In the genomic region with DNA sequence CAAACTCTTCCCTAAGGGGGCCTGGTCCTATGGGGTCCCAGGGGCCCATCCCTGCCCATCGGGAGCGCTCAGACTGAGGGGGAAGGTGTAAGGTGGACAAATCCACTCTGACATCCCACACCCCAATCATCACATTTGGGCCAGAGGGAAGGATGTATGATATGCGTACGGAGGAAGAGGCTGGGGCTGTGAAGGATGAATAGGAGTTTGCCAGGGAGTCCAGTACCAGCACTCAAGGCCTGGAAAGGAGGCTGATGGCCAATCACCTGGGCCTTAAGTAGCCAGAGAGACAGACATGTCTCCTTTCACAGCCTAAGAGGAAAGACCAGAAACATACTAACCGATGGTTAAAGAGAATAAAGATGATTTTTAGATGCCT, we compare ENCODE assay signal across 27 cellular contexts. TPM values are rescaled to one million over a fixed set of nuclear protein-coding genes. Genes with fewer than 3 reads are reported as not detected.
DNase-seq lines count a peak whose midpoint lies in the region; ATAC-seq and TF ChIP-seq lines count a peak whose summit lies in the region.
"Had no signal": no experiment of that assay in that cellular context is flagged by ENCODE, and none has a peak within 500 bp of the region (broad histone marks: within the 10 kb centered on the region; RNA-seq: fewer than 3 reads in every experiment).

No MANE protein-coding gene starts in this region.

- H3K4me2 ChIP-seq in mammary epithelial cell (ENCODE audit: insufficient read depth, low read depth, low read length) (no peak overlapping the region), osteoblast (ENCODE audit: insufficient read depth, low read length) (no peak overlapping the region), Karpas-422 (ENCODE audit: low read depth, low read length, poor library complexity, severe bottlenecking) (no peak overlapping the region)
- H3K4me2 ChIP-seq: KMS-11 had no signal

- H3K36me3 ChIP-seq in mammary epithelial cell (ENCODE audit: insufficient read depth, low read length) (no peaks in the 10 kb centered on the region), breast epithelium (no peaks in the 10 kb centered on the region), osteoblast (ENCODE audit: insufficient read depth, low read length) (no peaks in the 10 kb centered on the region), Karpas-422 (ENCODE audit: insufficient read depth, low read length) (no peaks in the 10 kb centered on the region)
- H3K36me3 ChIP-seq in naive thymus-derived CD4-positive, alpha-beta T cell (ENCODE audit: control insufficient read depth in 2 of 3, insufficient read depth in 3 of 3, low read length in 3 of 3): no peaks in the 10 kb centered on the region
- H3K36me3 ChIP-seq: HAP-1, heart right ventricle, spleen, tibial artery had no signal

- no peaks in the 10 kb centered on the region for H3K9me3 Mint-ChIP-seq in MCF 10A (ENCODE audit: unreplicated experiment)
- H3K9me3 Mint-ChIP-seq in naive thymus-derived CD4-positive, alpha-beta T cell: no peaks in the 10 kb centered on the region
- H3K9me3 Mint-ChIP-seq: activated CD8-positive, alpha-beta T cell treated with anti-CD3 and anti-CD28 coated beads for 36 hours had no signal

- H2AFZ ChIP-seq in mammary epithelial cell (ENCODE audit: low read depth, low read length) (no peak overlapping the region), osteoblast (ENCODE audit: low read length) (no peak overlapping the region), Karpas-422 (ENCODE audit: low read length) (no peak overlapping the region)

- no peak overlapping the region for H3K4me3 Mint-ChIP-seq in MCF 10A (ENCODE audit: unreplicated experiment)
- peak overlapping the region in 6 of 10 donors; percentile 10 to 86 (median 46) for H3K4me3 Mint-ChIP-seq in naive thymus-derived CD4-positive, alpha-beta T cell
- H3K4me3 Mint-ChIP-seq: activated CD8-positive, alpha-beta T cell treated with anti-CD3 and anti-CD28 coated beads for 36 hours had no signal

- H3K4me3 ChIP-seq in mammary epithelial cell (replicated peaks in 1 of 3; ENCODE audit: insufficient read depth in 1 of 3, low read depth in 2 of 3, low read length in 3 of 3) (no peak overlapping the region), breast epithelium (peak overlapping the region in 2 of 3 donors; percentile 57 to 66), osteoblast (ENCODE audit: insufficient read depth, low read length) (no peak overlapping the region), Karpas-422 (ENCODE audit: low read length) (no peak overlapping the region)
- H3K4me3 ChIP-seq in naive thymus-derived CD4-positive, alpha-beta T cell (ENCODE audit: low read length): no peak overlapping the region
- H3K4me3 ChIP-seq: A549, HAP-1, heart right ventricle, tibial artery had no signal

- POLR2A ChIA-PET in MCF 10A (lab: Yijun Ruan, JAX): no interaction called here
- POLR2A ChIA-PET in naive thymus-derived CD4-positive, alpha-beta T cell (lab: Charles Lee): interaction anchor here (0.8 kb wide), 1 partner anchor 38 kb away, joined by 3 read pairs; no protein-coding TSS in a partner anchor

- no peaks in the 10 kb centered on the region for H3K27me3 ChIP-seq in mammary epithelial cell (ENCODE audit: insufficient read depth, low read length)
- peaks cover 3 to 24% of the 10 kb centered on the region in 2 donors for H3K27me3 ChIP-seq in breast epithelium
- H3K27me3 ChIP-seq in naive thymus-derived CD4-positive, alpha-beta T cell (ENCODE audit: control insufficient read depth in 2 of 2, insufficient read depth in 2 of 2, low read length in 2 of 2): peaks cover 0 to 3% of the 10 kb centered on the region in 2 donors
- H3K27me3 ChIP-seq in osteoblast (ENCODE audit: insufficient read depth, low read length): peaks cover 37% of the 10 kb centered on the region
- no peaks in the 10 kb centered on the region for H3K27me3 ChIP-seq in Karpas-422 (ENCODE audit: low read length)

- peaks cover 6% of the 10 kb centered on the region for H3K4me1 Mint-ChIP-seq in MCF 10A (ENCODE audit: insufficient read depth, unreplicated experiment)
- H3K4me1 Mint-ChIP-seq in naive thymus-derived CD4-positive, alpha-beta T cell: peaks cover 0 to 21% (median 8%) of the 10 kb centered on the region in 7 donors

- no peak overlapping the region for H3K9ac ChIP-seq in mammary epithelial cell (ENCODE audit: insufficient read depth, low read length)
- H3K9ac ChIP-seq in Karpas-422 (ENCODE audit: low read length): no peak overlapping the region
- H3K9ac ChIP-seq: KMS-11 had no signal

- H3K9me3 ChIP-seq in mammary epithelial cell (replicated peaks; ENCODE audit: insufficient read depth, low read length) (no peaks in the 10 kb centered on the region), breast epithelium (no peaks in the 10 kb centered on the region), osteoblast (ENCODE audit: low read depth, low read length) (no peaks in the 10 kb centered on the region), Karpas-422 (ENCODE audit: low read length) (no peaks in the 10 kb centered on the region)
- no peaks in the 10 kb centered on the region for H3K9me3 ChIP-seq in naive thymus-derived CD4-positive, alpha-beta T cell (ENCODE audit: control insufficient read depth in 2 of 3, low read length in 3 of 3)
- H3K9me3 ChIP-seq: A549, HAP-1, heart right ventricle, spleen, tibial artery had no signal

- H4K20me1 ChIP-seq in mammary epithelial cell (ENCODE audit: insufficient read depth, low read length) (no peaks in the 10 kb centered on the region), osteoblast (ENCODE audit: insufficient read depth, low read length) (no peaks in the 10 kb centered on the region), Karpas-422 (ENCODE audit: insufficient read depth, low read depth, low read length) (no peaks in the 10 kb centered on the region)

- no peak for TF ChIP-seq POLR2A in breast epithelium (IDR thresholded peaks at IDR 0.05)

- TF ChIP-seq CTCF in MCF 10A (IDR thresholded peaks at IDR 0.05; ENCODE audit: unreplicated experiment) (no peak), mammary epithelial cell (conservative IDR thresholded peaks at IDR 0.05 in 1 of 2, IDR thresholded peaks at IDR 0.05 in 1 of 2; ENCODE audit: extremely low read depth in 1 of 2, insufficient read depth in 1 of 2, low read depth in 1 of 2, low read length in 2 of 2) (no peak), breast epithelium (IDR thresholded peaks at IDR 0.05) (no peak), osteoblast (IDR thresholded peaks at IDR 0.05; ENCODE audit: extremely low read depth, low read depth, low read length) (no peak)

- peak overlapping the region; percentile 39 for H3K27ac Mint-ChIP-seq in MCF 10A (ENCODE audit: low read depth, unreplicated experiment)
- peak overlapping the region in 4 of 9 donors; percentile 9 to 65 (median 26) for H3K27ac Mint-ChIP-seq in naive thymus-derived CD4-positive, alpha-beta T cell
- H3K27ac Mint-ChIP-seq: activated CD8-positive, alpha-beta T cell treated with anti-CD3 and anti-CD28 coated beads for 36 hours had no signal

- no peak overlapping the region for H3K27ac ChIP-seq in mammary epithelial cell (ENCODE audit: insufficient read depth, low read depth, low read length)
- no peak overlapping the region for H3K27ac ChIP-seq in breast epithelium
- H3K27ac ChIP-seq in naive thymus-derived CD4-positive, alpha-beta T cell (ENCODE audit: low read depth, low read length): no peak overlapping the region
- no peak overlapping the region for H3K27ac ChIP-seq in osteoblast (ENCODE audit: low read depth, low read length)
- no peak overlapping the region for H3K27ac ChIP-seq in Karpas-422 (ENCODE audit: low read length)
- H3K27ac ChIP-seq: epithelial cell of prostate, heart right ventricle, KMS-11, spleen, tibial artery had no signal

- peaks cover 11% of the 10 kb centered on the region for H3K27me3 Mint-ChIP-seq in MCF 10A (ENCODE audit: insufficient read depth, unreplicated experiment)
- H3K27me3 Mint-ChIP-seq in naive thymus-derived CD4-positive, alpha-beta T cell: peaks cover 0 to 54% (median 0%) of the 10 kb centered on the region in 5 donors

- no peak for ATAC-seq in naive thymus-derived CD4-positive, alpha-beta T cell
- ATAC-seq: A549; activated CD8-positive, alpha-beta T cell treated with anti-CD3 and anti-CD28 coated beads for 36 hours; heart right ventricle; stimulated activated naive CD8-positive, alpha-beta T cell treated with anti-CD3 and anti-CD28 coated beads, Interleukin-15, Interleukin-2, amounts not matched to agents 100 U/mL and 50 U/mL, for 24 hours had no signal

- dilution Hi-C loops in mammary epithelial cell (cut with HindIII; ENCODE audit: low sequenced_read_pairs): loop anchor here (5.0 kb wide), 4 partner anchors 36 to 101 kb away; no protein-coding TSS in a partner anchor

- intact Hi-C loops in MCF 10A (cut with micrococcal nuclease) (no loop called here), mammary epithelial cell (cut with micrococcal nuclease) (no loop called here), breast epithelium (cut with DNase I; ENCODE audit: low total_unique reads) (no loop called here)
- intact Hi-C loops in naive thymus-derived CD4-positive, alpha-beta T cell (cut with micrococcal nuclease): no loop called here

- no peaks in the 10 kb centered on the region for H3K36me3 Mint-ChIP-seq in MCF 10A (ENCODE audit: insufficient read depth, unreplicated experiment)
- H3K36me3 Mint-ChIP-seq in naive thymus-derived CD4-positive, alpha-beta T cell: no peaks in the 10 kb centered on the region

- CTCF ChIA-PET in MCF 10A (lab: Yijun Ruan, JAX) (no interaction called here), mammary epithelial cell (lab: Charles Lee; ENCODE audit: low non-redundant PET) (no interaction called here)
- CTCF ChIA-PET in naive thymus-derived CD4-positive, alpha-beta T cell (lab: Charles Lee): no interaction called here

- H3K9me2 ChIP-seq in Karpas-422 (replicated peaks; ENCODE audit: insufficient read depth, low read length): no peaks in the 10 kb centered on the region

- H3K79me2 ChIP-seq in mammary epithelial cell (ENCODE audit: insufficient read depth, low read length) (no peaks in the 10 kb centered on the region), osteoblast (ENCODE audit: insufficient read depth, low read length) (no peaks in the 10 kb centered on the region), Karpas-422 (ENCODE audit: low read length) (no peaks in the 10 kb centered on the region)

- H3K4me1 ChIP-seq in mammary epithelial cell (ENCODE audit: insufficient read depth, low read length) (peaks cover 5% of the 10 kb centered on the region), breast epithelium (no peaks in the 10 kb centered on the region), osteoblast (ENCODE audit: insufficient read depth, low read length) (no peaks in the 10 kb centered on the region), Karpas-422 (ENCODE audit: low read length) (no peaks in the 10 kb centered on the region)
- peaks cover 9 to 15% of the 10 kb centered on the region in 2 donors for H3K4me1 ChIP-seq in naive thymus-derived CD4-positive, alpha-beta T cell (ENCODE audit: control insufficient read depth in 2 of 2, insufficient read depth in 2 of 2, low read length in 2 of 2)

- DNase-seq in MCF 10A (ENCODE audit: unreplicated experiment) (no peak), mammary epithelial cell (no peak), breast epithelium (ENCODE audit: low spot score in 2 of 2) (no peak), osteoblast (ENCODE audit: insufficient read length, low spot score, missing footprints) (no peak), NCI-H1092 treated with DMSO at 0.1 percent for 48 hours (lab: John Stamatoyannopoulos, UW) (no peak), Karpas-422 (no peak)
- DNase-seq in naive thymus-derived CD4-positive, alpha-beta T cell: no peak
- DNase-seq in stimulated activated CD4-positive, alpha-beta T cell treated with anti-CD3 and anti-CD28 coated beads, Interleukin-1b, Interleukin-23, amount 100 ng/mL, for 48 hours: no peak
- DNase-seq: activated CD8-positive, alpha-beta T cell treated with anti-CD3 and anti-CD28 coated beads for 36 hours; activated T-cell treated with anti-CD3 and anti-CD28 coated beads for 4 hours; caudate nucleus; heart right ventricle; MV-4-11; NCI-H526 treated with DMSO at 0.1 percent for 48 hours; nucleus accumbens; spleen; stimulated activated CD4-positive, alpha-beta T cell treated with anti-CD3 and anti-CD28 coated beads, Interleukin-4, amount 100 ng/mL, for 24 hours; stimulated activated naive CD8-positive, alpha-beta T cell treated with anti-CD3 and anti-CD28 coated beads, Interleukin-15, Interleukin-2, amounts not matched to agents 100 U/mL and 50 U/mL, for 24 hours; tibial artery had no signal

- no TSS peak for BruUV-seq in MCF 10A (replicated peaks; lab: Mats Ljungman, UMichigan)
- BruUV-seq in mammary epithelial cell (replicated peaks; lab: Mats Ljungman, UMichigan): no TSS peak

- in situ Hi-C loops in mammary epithelial cell (cut with MboI; ENCODE audit: low sequenced_read_pairs in 2 of 2): no loop called here

- 72% methylated on average over 5 of the region's 5 CpGs for WGBS in mammary epithelial cell (ENCODE audit: low coverage, missing lambda C conversion rate)

RNA-seq across cellular contexts. Expression of a gene that starts 14.9 kb away (rescaled TPM):
- 0.69 and 1.6 TPM in 2 replicates for total RNA-seq in MCF 10A (2022)
- total RNA-seq in mammary epithelial cell: under 1 TPM; 0.50 to 0.54 TPM
- polyA plus RNA-seq in mammary epithelial cell: 0.48 TPM
- polyA minus RNA-seq in mammary epithelial cell: 0.41 TPM
- total RNA-seq in breast epithelium: 10 to 100 TPM in 2 of 3 donors, under 1 TPM in 1; 0.16 to 36.6 (median 20.0) TPM
- total RNA-seq in naive thymus-derived CD4-positive, alpha-beta T cell: 10 to 100 TPM in 4 of 5 experiments, 1 to 10 TPM in 1; 1.2 to 20.1 (median 16.8) TPM
- 10 to 100 TPM; 14.0 to 16.1 TPM for polyA plus RNA-seq in naive thymus-derived CD4-positive, alpha-beta T cell
- total RNA-seq in osteoblast: not detected in 2 replicates
- not detected in 2 replicates for total RNA-seq in Karpas-422 (2014; rRNA removed; shearing (Covaris generic); ENCODE audit: low replicate concordance)
- polyA plus RNA-seq: BJ had no signal

RNA-seq across cellular contexts. Expression of a gene that starts 22.8 kb away (rescaled TPM):
- total RNA-seq in MCF 10A (2022) (13.3 and 15.8 TPM in 2 replicates), mammary epithelial cell (10 to 100 TPM; 22.5 to 26.7 TPM), breast epithelium (10 to 100 TPM; 14.6 to 15.7 (median 15.7) TPM), osteoblast (30.4 and 31.5 TPM in 2 replicates)
- polyA plus RNA-seq in mammary epithelial cell: 8.9 TPM
- 34.6 TPM for polyA minus RNA-seq in mammary epithelial cell
- total RNA-seq in naive thymus-derived CD4-positive, alpha-beta T cell: 10 to 100 TPM; 21.5 to 32.4 (median 30.7) TPM
- 10 to 100 TPM in 1 of 2 donors, 1 to 10 TPM in 1; 6.8 to 17.8 TPM for polyA plus RNA-seq in naive thymus-derived CD4-positive, alpha-beta T cell
- total RNA-seq in Karpas-422 (2014; rRNA removed; shearing (Covaris generic); ENCODE audit: low replicate concordance): 4.2 and 4.4 TPM in 2 replicates

RNA-seq across cellular contexts. Expression of a gene that starts 38.4 kb away (rescaled TPM):
- total RNA-seq in MCF 10A (2022) (22.9 and 27.6 TPM in 2 replicates), mammary epithelial cell (10 to 100 TPM; 14.5 to 22.8 TPM), breast epithelium (10 to 100 TPM; 24.0 to 24.9 (median 24.6) TPM), osteoblast (22.4 and 24.2 TPM in 2 replicates)
- 5.7 TPM for polyA plus RNA-seq in mammary epithelial cell
- polyA minus RNA-seq in mammary epithelial cell: 3.1 TPM
- 10 to 100 TPM; 55.1 to 77.3 (median 67.1) TPM for total RNA-seq in naive thymus-derived CD4-positive, alpha-beta T cell
- polyA plus RNA-seq in naive thymus-derived CD4-positive, alpha-beta T cell: 10 to 100 TPM; 30.7 to 33.6 TPM
- 14.7 and 55.0 TPM in 2 replicates for total RNA-seq in Karpas-422 (2014; rRNA removed; shearing (Covaris generic); ENCODE audit: low replicate concordance)

RNA-seq across cellular contexts. Expression of a gene that starts 39.4 kb away (rescaled TPM):
- total RNA-seq in MCF 10A (2022): 85.0 and 85.7 TPM in 2 replicates
- 10 to 100 TPM; 23.7 to 48.2 TPM for total RNA-seq in mammary epithelial cell
- polyA plus RNA-seq in mammary epithelial cell: 50.4 TPM
- 32.9 TPM for polyA minus RNA-seq in mammary epithelial cell
- total RNA-seq in breast epithelium: 10 to 100 TPM; 69.9 to 81.5 (median 73.4) TPM
- total RNA-seq in naive thymus-derived CD4-positive, alpha-beta T cell: 10 to 100 TPM; 34.0 to 95.2 (median 58.8) TPM
- polyA plus RNA-seq in naive thymus-derived CD4-positive, alpha-beta T cell: 100 to 1,000 TPM; 143 to 154 TPM
- 41.6 and 44.8 TPM in 2 replicates for total RNA-seq in osteoblast
- total RNA-seq in Karpas-422 (2014; rRNA removed; shearing (Covaris generic); ENCODE audit: low replicate concordance): 44.2 and 76.7 TPM in 2 replicates

RNA-seq across cellular contexts. Expression of a gene that starts 48.9 kb away (rescaled TPM):
- not detected in 2 replicates for total RNA-seq in MCF 10A (2022)
- not detected for total RNA-seq in mammary epithelial cell
- polyA plus RNA-seq in mammary epithelial cell: not detected
- not detected for polyA minus RNA-seq in mammary epithelial cell
- total RNA-seq in breast epithelium: under 1 TPM in 1 of 3 donors, not detected in 2; 0.66 TPM
- total RNA-seq in naive thymus-derived CD4-positive, alpha-beta T cell: not detected
- polyA plus RNA-seq in naive thymus-derived CD4-positive, alpha-beta T cell: not detected
- total RNA-seq in osteoblast: not detected in 2 replicates
- not detected in 2 replicates for total RNA-seq in Karpas-422 (2014; rRNA removed; shearing (Covaris generic); ENCODE audit: low replicate concordance)
- total RNA-seq: activated CD8-positive, alpha-beta T cell treated with anti-CD3 and anti-CD28 coated beads for 36 hours; dermis microvascular lymphatic vessel endothelial cell; heart right ventricle; liver; mucosa of gallbladder; spleen had no signal
- polyA plus RNA-seq: A549, BJ, heart right ventricle, liver, spleen had no signal

Comparison
In these comparisons a context has a peak if more than half of its experiments do, and no peak if none do; other contexts are left out.
1. H3K4me3 ChIP-seq: peak in breast epithelium (2 of 3); none in mammary epithelial cell (0 of 3), naive thymus-derived CD4-positive, alpha-beta T cell (single experiment), osteoblast (single experiment) and Karpas-422 (single experiment).